Comparison of ENCODE assay signal across 11 cellular contexts in genomic region chr14:35944847-35945246, GRCh38.
A peak's percentile ranks its signal among the peaks of the same experiment; 100 is the strongest.
DNase-seq lines count a peak whose midpoint lies in the region.
"Had no signal": no experiment of that assay in that cellular context is flagged by ENCODE, and none has a peak within 500 bp of the region (broad histone marks: within the 10 kb centered on the region; RNA-seq: fewer than 3 reads in every experiment).

No MANE protein-coding gene starts in this region.

- no peaks in the 10 kb centered on the region for H3K36me3 Mint-ChIP-seq in activated CD4-positive, alpha-beta T cell treated with anti-CD3 and anti-CD28 coated beads, Interleukin-2, amount 10 ng/mL, durations not matched to agents 24 days and 14 days (ENCODE audit: low read depth)
- H3K36me3 Mint-ChIP-seq: CD4-positive, CD25-positive, alpha-beta regulatory T cell; memory B cell had no signal

- H3K4me1 Mint-ChIP-seq in activated CD4-positive, alpha-beta T cell treated with anti-CD3 and anti-CD28 coated beads, Interleukin-2, amount 10 ng/mL, durations not matched to agents 24 days and 14 days: peaks cover 2% of the 10 kb centered on the region
- H3K4me1 Mint-ChIP-seq: central memory CD8-positive, alpha-beta T cell; memory B cell had no signal

- intact Hi-C loops in activated CD4-positive, alpha-beta T cell treated with anti-CD3 and anti-CD28 coated beads, Interleukin-2, amount 10 ng/mL, durations not matched to agents 24 days and 14 days (cut with micrococcal nuclease): no loop called here

- H3K27ac Mint-ChIP-seq in activated CD4-positive, alpha-beta T cell treated with anti-CD3 and anti-CD28 coated beads, Interleukin-2, amount 10 ng/mL, durations not matched to agents 24 days and 14 days: no peak overlapping the region
- H3K27ac Mint-ChIP-seq: CD4-positive, CD25-positive, alpha-beta regulatory T cell; memory B cell had no signal

- DNase-seq in activated CD4-positive, alpha-beta T cell treated with anti-CD3 and anti-CD28 coated beads, Interleukin-2, amount 10 ng/mL, durations not matched to agents 24 days and 14 days: peak; percentile 62
- no peak for DNase-seq in activated CD4-positive, alpha-beta T cell treated with anti-CD3 and anti-CD28 coated beads for 4 hours
- DNase-seq in HPDE6-E6E7 (ENCODE audit: extremely low spot score) (peak; percentile 20), T-helper 1 cell (no peak), DMS79 treated with DMSO at 0.1 percent for 48 hours (lab: John Stamatoyannopoulos, UW) (no peak)
- peak; percentile 10 to 24 for DNase-seq in activated CD4-positive, alpha-beta T cell treated with anti-CD3 and anti-CD28 coated beads, Interleukin-2, amount 50 U/mL, for 48 hours
- peak; percentile 26 for DNase-seq in stimulated activated CD4-positive, alpha-beta T cell treated with anti-CD3 and anti-CD28 coated beads, Interleukin-1b, Interleukin-23, amount 100 ng/mL, for 48 hours
- DNase-seq in activated effector memory CD4-positive, alpha-beta T cell treated with Interleukin-2 at 50 U/mL for 16 hours: no peak

- H3K4me3 Mint-ChIP-seq in activated CD4-positive, alpha-beta T cell treated with anti-CD3 and anti-CD28 coated beads, Interleukin-2, amount 10 ng/mL, durations not matched to agents 24 days and 14 days: no peak overlapping the region
- H3K4me3 Mint-ChIP-seq: CD4-positive, CD25-positive, alpha-beta regulatory T cell; central memory CD8-positive, alpha-beta T cell; memory B cell had no signal

- H3K27me3 Mint-ChIP-seq in activated CD4-positive, alpha-beta T cell treated with anti-CD3 and anti-CD28 coated beads, Interleukin-2, amount 10 ng/mL, durations not matched to agents 24 days and 14 days: peaks cover 3% of the 10 kb centered on the region

- no peaks in the 10 kb centered on the region for H3K9me3 Mint-ChIP-seq in activated CD4-positive, alpha-beta T cell treated with anti-CD3 and anti-CD28 coated beads, Interleukin-2, amount 10 ng/mL, durations not matched to agents 24 days and 14 days
- H3K9me3 Mint-ChIP-seq: CD4-positive, CD25-positive, alpha-beta regulatory T cell; central memory CD8-positive, alpha-beta T cell; memory B cell had no signal

Comparison
In these comparisons a context has a peak if more than half of its experiments do, and no peak if none do; other contexts are left out.
1. DNase-seq: peak in activated CD4-positive, alpha-beta T cell treated with anti-CD3 and anti-CD28 coated beads, Interleukin-2, amount 10 ng/mL, durations not matched to agents 24 days and 14 days (single experiment), HPDE6-E6E7 (single experiment), activated CD4-positive, alpha-beta T cell treated with anti-CD3 and anti-CD28 coated beads, Interleukin-2, amount 50 U/mL, for 48 hours (2 of 2) and stimulated activated CD4-positive, alpha-beta T cell treated with anti-CD3 and anti-CD28 coated beads, Interleukin-1b, Interleukin-23, amount 100 ng/mL, for 48 hours (single experiment); none in activated CD4-positive, alpha-beta T cell treated with anti-CD3 and anti-CD28 coated beads for 4 hours (0 of 2), T-helper 1 cell (0 of 5), DMS79 treated with DMSO at 0.1 percent for 48 hours (single experiment) and activated effector memory CD4-positive, alpha-beta T cell treated with Interleukin-2 at 50 U/mL for 16 hours (single experiment).